In the genomic region with DNA sequence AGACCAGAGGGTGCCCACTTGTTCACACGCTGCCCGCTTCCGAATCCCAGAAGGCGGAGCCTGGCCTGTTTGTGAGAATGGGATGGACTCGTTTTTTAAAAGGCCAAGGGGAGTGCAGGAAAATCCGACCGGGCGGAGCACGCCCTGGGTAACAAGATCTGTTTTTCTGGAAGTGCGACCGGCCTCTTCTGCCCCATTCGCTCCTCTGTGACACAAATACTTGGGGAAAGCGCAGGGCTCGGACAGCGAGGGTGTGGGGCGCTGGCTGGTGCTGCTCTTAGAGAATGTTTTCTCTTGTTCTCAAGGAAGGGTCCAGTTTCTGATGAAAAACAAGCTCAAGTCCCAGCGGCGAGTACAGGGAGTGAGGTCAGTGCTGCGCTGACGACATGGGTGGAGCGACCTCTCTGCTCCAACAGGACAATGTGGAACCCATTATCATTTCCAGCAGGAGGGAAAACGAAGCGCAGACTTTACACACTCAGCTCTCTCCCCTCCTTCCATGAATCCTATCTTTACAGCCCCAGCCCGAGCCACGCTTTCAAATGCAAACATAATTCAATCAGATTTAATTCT, we compare ENCODE assay signal across 8 cellular contexts. TPM values are rescaled to one million over a fixed set of nuclear protein-coding genes. Genes with fewer than 3 reads are reported as not detected.
DNase-seq lines count a peak whose midpoint lies in the region; ATAC-seq, FAIRE-seq and TF ChIP-seq lines count a peak whose summit lies in the region.

No MANE protein-coding gene starts in this region.

- peak overlapping the region; percentile 60 for H2AFZ ChIP-seq in neural cell (ENCODE audit: low read depth, low read length)
- no peak overlapping the region for H2AFZ ChIP-seq in MM.1S (ENCODE audit: low read length)

- peaks cover 16% of the 10 kb centered on the region for H3K27me3 ChIP-seq in gastroesophageal sphincter
- no peaks in the 10 kb centered on the region for H3K27me3 ChIP-seq in neural cell (ENCODE audit: insufficient read depth, low read depth, low read length)
- peaks cover 52% of the 10 kb centered on the region for H3K27me3 ChIP-seq in MM.1S (replicated peaks; ENCODE audit: insufficient read depth, low read length)

- no peaks in the 10 kb centered on the region for H3K9me2 ChIP-seq in neural cell (ENCODE audit: insufficient read depth, low read length)
- H3K9me2 ChIP-seq in MM.1S (replicated peaks; ENCODE audit: insufficient read depth, low read length) = no peaks in the 10 kb centered on the region

- H3K4me1 ChIP-seq in ES-I3 (ENCODE audit: insufficient read depth, low read length) (no peaks in the 10 kb centered on the region), gastroesophageal sphincter (peaks cover 0 to 52% (median 0%) of the 10 kb centered on the region in 3 donors), MM.1S (ENCODE audit: low read length) (no peaks in the 10 kb centered on the region)

- H3K9ac ChIP-seq in ES-I3 (ENCODE audit: low read depth, low read length) = peak overlapping the region; percentile 46
- peak overlapping the region; percentile 74 for H3K9ac ChIP-seq in neural cell (ENCODE audit: low read length)
- no peak overlapping the region for H3K9ac ChIP-seq in MM.1S (ENCODE audit: low read length)

- TF ChIP-seq POLR2A in gastroesophageal sphincter (IDR thresholded peaks at IDR 0.05) (peak in 1 of 2 donors; percentile 38), GM12891 (IDR thresholded peaks at IDR 0.05; ENCODE audit: low read depth, low read length) (no peak)

- H3K4me3 ChIP-seq in WI38 (ENCODE audit: low read depth, low read length) (peak overlapping the region; percentile 37), gastroesophageal sphincter (peak overlapping the region; percentile 38 to 85), neural cell (ENCODE audit: low read length) (peak overlapping the region; percentile 86), MM.1S (ENCODE audit: low read length) (no peak overlapping the region)

- H3K9me3 ChIP-seq in ES-I3 (ENCODE audit: control insufficient read depth, insufficient read depth, low read length) = no peaks in the 10 kb centered on the region
- no peaks in the 10 kb centered on the region for H3K9me3 ChIP-seq in gastroesophageal sphincter
- no peaks in the 10 kb centered on the region for H3K9me3 ChIP-seq in neural cell (ENCODE audit: low read length)
- no peaks in the 10 kb centered on the region for H3K9me3 ChIP-seq in MM.1S (replicated peaks; ENCODE audit: insufficient read depth, low read length)

- no peak for FAIRE-seq in GM12891 (lab: Jason Lieb, UNC)

- no peak for TF ChIP-seq EP300 in gastroesophageal sphincter (IDR thresholded peaks at IDR 0.05)
- no peak for TF ChIP-seq EP300 in neural cell (conservative IDR thresholded peaks at IDR 0.05; ENCODE audit: poor library complexity, severe bottlenecking)

- no peak for TF ChIP-seq RAD21 in neural cell (conservative IDR thresholded peaks at IDR 0.05)

- no peaks in the 10 kb centered on the region for H3F3A ChIP-seq in neural cell (ENCODE audit: insufficient read depth, low read length, poor library complexity, severe bottlenecking)
- H3F3A ChIP-seq in MM.1S (ENCODE audit: insufficient read depth, low read length) = no peaks in the 10 kb centered on the region

- no peak for TF ChIP-seq CTCF in WI38 (IDR thresholded peaks at IDR 0.05; ENCODE audit: low read depth, low read length)
- TF ChIP-seq CTCF in gastroesophageal sphincter (IDR thresholded peaks at IDR 0.05) = peak in 2 of 4 experiments; percentile 27 to 40
- no peak for TF ChIP-seq CTCF in neural cell (IDR thresholded peaks at IDR 0.05; ENCODE audit: poor library complexity, severe bottlenecking)
- TF ChIP-seq CTCF in MM.1S (IDR thresholded peaks at IDR 0.05; ENCODE audit: low read length) = no peak

- peak overlapping the region; percentile 97 for H3K4me2 ChIP-seq in neural cell (ENCODE audit: low read length)
- no peak overlapping the region for H3K4me2 ChIP-seq in MM.1S (ENCODE audit: low read depth, low read length)

- H4K20me1 ChIP-seq in neural cell (ENCODE audit: insufficient read depth) = no peaks in the 10 kb centered on the region
- no peaks in the 10 kb centered on the region for H4K20me1 ChIP-seq in MM.1S (ENCODE audit: insufficient read depth, low read length)

- H3K27ac ChIP-seq in gastroesophageal sphincter (peak overlapping the region; percentile 6 to 89 (median 86)), neural cell (ENCODE audit: low read length) (peak overlapping the region; percentile 65), MM.1S (ENCODE audit: low read length) (no peak overlapping the region)

- DNase-seq in GM12891 (ENCODE audit: insufficient read length, low spot score) (no peak), MM.1S (no peak)

- ATAC-seq in gastroesophageal sphincter (peak; percentile 73), HG02759 (IDR thresholded peaks at IDR 0.05; ENCODE audit: unreplicated experiment) (no peak), GM19324 (IDR thresholded peaks at IDR 0.05; ENCODE audit: low FRiP score, unreplicated experiment) (no peak)

- peaks cover 6% of the 10 kb centered on the region for H3K79me2 ChIP-seq in neural cell (replicated peaks; ENCODE audit: insufficient read depth, low read length)
- H3K79me2 ChIP-seq in MM.1S (ENCODE audit: low read length) = no peaks in the 10 kb centered on the region

- H3K36me3 ChIP-seq in ES-I3 (ENCODE audit: insufficient read depth, low read length) (no peaks in the 10 kb centered on the region), gastroesophageal sphincter (peaks cover 0 to 9% of the 10 kb centered on the region in 2 donors), neural cell (ENCODE audit: insufficient read depth, low read length) (no peaks in the 10 kb centered on the region), MM.1S (replicated peaks; ENCODE audit: insufficient read depth, low read length) (no peaks in the 10 kb centered on the region)

- 3 to 13% methylated on average over 9 to 24 of the region's 25 CpGs for WGBS in gastroesophageal sphincter (ENCODE audit: low coverage in 1 of 2), 2 donors

TF ChIP-seq in neural cell, 6 proteins besides CTCF, POLR2A, EP300 and RAD21 (continues in another document):
- TF ChIP-seq MXI1 (conservative IDR thresholded peaks at IDR 0.05; ENCODE audit: poor library complexity, severe bottlenecking) = peak; percentile 21
- TF ChIP-seq, protein P1, sequence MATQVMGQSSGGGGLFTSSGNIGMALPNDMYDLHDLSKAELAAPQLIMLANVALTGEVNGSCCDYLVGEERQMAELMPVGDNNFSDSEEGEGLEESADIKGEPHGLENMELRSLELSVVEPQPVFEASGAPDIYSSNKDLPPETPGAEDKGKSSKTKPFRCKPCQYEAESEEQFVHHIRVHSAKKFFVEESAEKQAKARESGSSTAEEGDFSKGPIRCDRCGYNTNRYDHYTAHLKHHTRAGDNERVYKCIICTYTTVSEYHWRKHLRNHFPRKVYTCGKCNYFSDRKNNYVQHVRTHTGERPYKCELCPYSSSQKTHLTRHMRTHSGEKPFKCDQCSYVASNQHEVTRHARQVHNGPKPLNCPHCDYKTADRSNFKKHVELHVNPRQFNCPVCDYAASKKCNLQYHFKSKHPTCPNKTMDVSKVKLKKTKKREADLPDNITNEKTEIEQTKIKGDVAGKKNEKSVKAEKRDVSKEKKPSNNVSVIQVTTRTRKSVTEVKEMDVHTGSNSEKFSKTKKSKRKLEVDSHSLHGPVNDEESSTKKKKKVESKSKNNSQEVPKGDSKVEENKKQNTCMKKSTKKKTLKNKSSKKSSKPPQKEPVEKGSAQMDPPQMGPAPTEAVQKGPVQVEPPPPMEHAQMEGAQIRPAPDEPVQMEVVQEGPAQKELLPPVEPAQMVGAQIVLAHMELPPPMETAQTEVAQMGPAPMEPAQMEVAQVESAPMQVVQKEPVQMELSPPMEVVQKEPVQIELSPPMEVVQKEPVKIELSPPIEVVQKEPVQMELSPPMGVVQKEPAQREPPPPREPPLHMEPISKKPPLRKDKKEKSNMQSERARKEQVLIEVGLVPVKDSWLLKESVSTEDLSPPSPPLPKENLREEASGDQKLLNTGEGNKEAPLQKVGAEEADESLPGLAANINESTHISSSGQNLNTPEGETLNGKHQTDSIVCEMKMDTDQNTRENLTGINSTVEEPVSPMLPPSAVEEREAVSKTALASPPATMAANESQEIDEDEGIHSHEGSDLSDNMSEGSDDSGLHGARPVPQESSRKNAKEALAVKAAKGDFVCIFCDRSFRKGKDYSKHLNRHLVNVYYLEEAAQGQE (IDR thresholded peaks at IDR 0.05; ENCODE audit: borderline replicate concordance) = peak; percentile 55

TF ChIP-seq in GM12891, 5 proteins besides CTCF, POLR2A, EP300 and RAD21:
- TF ChIP-seq POU2F2 (IDR thresholded peaks at IDR 0.05; ENCODE audit: low read depth, low read length) (no peak), POLR2AphosphoS5 (IDR thresholded peaks at IDR 0.05; ENCODE audit: low read depth, low read length) (no peak)

RNA-seq across cellular contexts. Expression of gene RADIL, which starts 1.3 kb away (rescaled TPM):
- total RNA-seq in gastroesophageal sphincter = 10 to 100 TPM in 2 of 4 donors, 1 to 10 TPM in 2; 4.4 to 11.4 (median 8.8) TPM
- 4.1 and 6.6 TPM in 2 replicates for polyA plus RNA-seq in neural cell
- polyA minus RNA-seq in neural cell = 7.1 and 7.2 TPM in 2 replicates
- polyA plus RNA-seq in GM12891 (2012; ENCODE audit: low read depth, missing spikeins) = not detected

RNA-seq across cellular contexts. Expression of gene PAPOLB, which starts 20.4 kb away (rescaled TPM):
- total RNA-seq in gastroesophageal sphincter = under 1 TPM in 3 of 4 donors, not detected in 1; 0.13 to 0.31 (median 0.19) TPM
- polyA plus RNA-seq in neural cell = 0.05 and 0.10 TPM in 2 replicates
- 0.73 and 0.93 TPM in 2 replicates for polyA minus RNA-seq in neural cell
- polyA plus RNA-seq in GM12891 (2012; ENCODE audit: low read depth, missing spikeins) = not detected
